In the genomic region with DNA sequence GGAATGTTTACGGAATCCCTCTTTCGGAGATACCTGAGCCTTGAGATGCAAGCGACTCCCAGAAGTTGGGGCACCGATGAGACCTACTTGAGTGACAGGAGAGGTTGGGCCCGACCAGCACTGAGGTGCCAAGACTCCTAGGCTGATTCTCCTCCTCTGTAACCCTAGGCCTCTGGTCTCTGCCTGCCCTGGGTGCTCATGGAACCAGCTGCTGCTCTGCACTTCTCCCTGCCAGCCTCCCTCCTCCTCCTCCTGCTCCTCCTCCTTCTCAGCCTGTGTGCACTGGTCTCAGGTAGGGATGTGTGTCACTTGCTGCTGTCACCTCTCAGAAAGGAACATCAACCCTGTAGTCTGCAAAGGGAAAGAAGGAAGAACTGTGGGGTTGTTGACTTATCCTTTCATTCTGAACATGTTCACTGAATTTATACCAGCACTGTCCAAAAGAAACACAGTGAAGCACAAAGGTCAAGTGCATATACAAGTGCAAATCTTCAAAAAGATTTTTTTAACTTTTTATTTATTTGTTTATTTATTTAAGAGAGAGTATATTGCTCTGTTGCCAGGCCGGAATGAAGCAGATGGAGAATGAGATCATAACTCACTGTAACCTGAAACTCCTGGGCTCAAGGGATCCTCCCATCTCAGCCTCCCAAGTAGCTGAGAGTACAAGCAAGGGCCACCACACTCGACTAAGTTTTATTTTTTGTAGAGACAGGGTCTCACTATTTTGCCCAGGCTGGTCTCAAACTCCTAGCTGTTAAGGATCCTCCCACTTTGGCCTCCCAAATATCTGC, we compare ENCODE assay signal across 8 cellular contexts. TPM values are rescaled to one million over a fixed set of nuclear protein-coding genes. Genes with fewer than 3 reads are reported as not detected.
A peak's percentile ranks its signal among the peaks of the same experiment; 100 is the strongest.
DNase-seq lines count a peak whose midpoint lies in the region; ATAC-seq and TF ChIP-seq lines count a peak whose summit lies in the region.

No MANE protein-coding gene starts in this region.

- CTCF ChIA-PET in PC-9 (lab: Charles Lee), result interaction anchor here (0.9 kb wide), 1 partner anchor 42 kb away, joined by 3 read pairs; no protein-coding TSS in a partner anchor

- H2BK5ac ChIP-seq in H9 (ENCODE audit: insufficient read length, low read length), result no peak overlapping the region

- peak overlapping the region in 2 of 3 experiments; percentile 94 to 98; a peak in 4 of 7 replicates for H3K27ac Mint-ChIP-seq in H9

- H2BK12ac ChIP-seq in H9 (ENCODE audit: insufficient read length, low read depth, low read length), result no peak overlapping the region

- peak overlapping the region; percentile 66 to 84 (median 72) for H3K4me3 ChIP-seq in BLaER1 treated with 17β-estradiol and CSF1 and Interleukin-3, amounts not matched to agents 10 nM and 100 nM
- H3K4me3 ChIP-seq in PC-9 (peak overlapping the region; percentile 65), right lobe of liver (peak overlapping the region; percentile 51 to 63 (median 62)), subcutaneous abdominal adipose tissue (ENCODE audit: low read depth in 1 of 5, low read length in 5 of 5) (peak overlapping the region; percentile 74 to 91 (median 82))

- 0 out of 2 replicates have a peak overlapping the region, but pooled peaks have one; percentile 30 for H3K14ac ChIP-seq in H9 (ENCODE audit: insufficient read depth, low read length)

- no peaks in the 10 kb centered on the region for H3K27me3 Mint-ChIP-seq in H9 (ENCODE audit: low read depth)

- no peaks in the 10 kb centered on the region for H3K9me3 ChIP-seq in BLaER1 treated with 17β-estradiol and CSF1 and Interleukin-3, amounts not matched to agents 10 nM and 100 nM (replicated peaks in 1 of 11)
- no peaks in the 10 kb centered on the region for H3K9me3 ChIP-seq in H9 (ENCODE audit: control insufficient read depth, low read depth, low read length)
- no peaks in the 10 kb centered on the region for H3K9me3 ChIP-seq in PC-9 (ENCODE audit: insufficient read depth, low read depth)
- no peaks in the 10 kb centered on the region for H3K9me3 ChIP-seq in right lobe of liver
- H3K9me3 ChIP-seq in subcutaneous abdominal adipose tissue (ENCODE audit: control insufficient read depth in 5 of 5, low read length in 5 of 5), result no peaks in the 10 kb centered on the region

- no peak overlapping the region for H4K5ac ChIP-seq in H9 (ENCODE audit: insufficient read length, low read depth, low read length)

- peak; percentile 51 for DNase-seq in H9
- DNase-seq in PC-9, result peak; percentile 28 to 55
- DNase-seq in cerebellar cortex (ENCODE audit: low spot score), result peak; percentile 65
- no peak for DNase-seq in right lobe of liver
- no peak for DNase-seq in NCI-H187 treated with DMSO at 0.1 percent for 48 hours (lab: John Stamatoyannopoulos, UW)

- H3K4me1 Mint-ChIP-seq in H9, result peaks cover 34 to 37% of the 10 kb centered on the region in 2 experiments

- peaks cover 23 to 51% (median 36%) of the 10 kb centered on the region in 10 experiments for H3K4me1 ChIP-seq in BLaER1 treated with 17β-estradiol and CSF1 and Interleukin-3, amounts not matched to agents 10 nM and 100 nM
- peaks cover 5% of the 10 kb centered on the region; the same call in 1 of the 2 replicates for H3K4me1 ChIP-seq in H9 (ENCODE audit: insufficient read depth, low read length)
- H3K4me1 ChIP-seq in PC-9 (replicated peaks; ENCODE audit: insufficient read depth), result peaks cover 19% of the 10 kb centered on the region
- H3K4me1 ChIP-seq in right lobe of liver, result peaks cover 0 to 3% (median 0%) of the 10 kb centered on the region in 4 donors
- peaks cover 2 to 19% (median 9%) of the 10 kb centered on the region in 5 donors for H3K4me1 ChIP-seq in subcutaneous abdominal adipose tissue (ENCODE audit: control insufficient read depth in 5 of 5, insufficient read depth in 5 of 5, low read length in 5 of 5)

- peaks cover 5% of the 10 kb centered on the region for H3K23me2 ChIP-seq in H9 (ENCODE audit: insufficient read length, low read depth, low read length, poor library complexity, severe bottlenecking)

- ATAC-seq in right lobe of liver (peak; percentile 57 to 66 (median 59)), HG03342 (IDR thresholded peaks at IDR 0.05; ENCODE audit: unreplicated experiment) (no peak)

- TF ChIP-seq POLR2A in right lobe of liver (IDR thresholded peaks at IDR 0.05), result no peak

- H3K23ac ChIP-seq in H9 (ENCODE audit: insufficient read length, low read depth, low read length), result no peak overlapping the region

- no peaks in the 10 kb centered on the region for H3K79me1 ChIP-seq in H9 (ENCODE audit: insufficient read depth, low read depth, low read length, poor library complexity, severe bottlenecking)

- no peak overlapping the region for H3K4ac ChIP-seq in H9 (ENCODE audit: low read depth, low read length)

- H3K27ac ChIP-seq in BLaER1 treated with 17β-estradiol and CSF1 and Interleukin-3, amounts not matched to agents 10 nM and 100 nM, result peak overlapping the region; percentile 49 to 83 (median 74); a peak in 21 of 22 replicates
- no peak overlapping the region for H3K27ac ChIP-seq in H9 (ENCODE audit: insufficient read length, low read depth, low read length)
- H3K27ac ChIP-seq in PC-9, result peak overlapping the region; percentile 59
- peak overlapping the region; percentile 32 to 70 (median 47) for H3K27ac ChIP-seq in right lobe of liver
- H3K27ac ChIP-seq in subcutaneous abdominal adipose tissue (ENCODE audit: low read depth, low read length), result peak overlapping the region; percentile 68

- H4K20me1 ChIP-seq in BLaER1 treated with 17β-estradiol and CSF1 and Interleukin-3, amounts not matched to agents 10 nM and 100 nM, result no peaks in the 10 kb centered on the region
- H4K20me1 ChIP-seq in H9 (ENCODE audit: control insufficient read depth, insufficient read depth, insufficient read length), result no peaks in the 10 kb centered on the region
- no peaks in the 10 kb centered on the region for H4K20me1 ChIP-seq in PC-9 (ENCODE audit: insufficient read depth)

- no CpG with 5 or more reads among the region's 7 CpGs for WGBS in H9 (ENCODE audit: extremely low coverage, insufficient read length, low lambda C conversion rate)
- WGBS in right lobe of liver (ENCODE audit: insufficient coverage, low coverage, low lambda C conversion rate, missing lambda C conversion rate), result 14% methylated on average over 6 of the region's 7 CpGs

- no peak overlapping the region for H3T11ph ChIP-seq in H9 (ENCODE audit: low read length)

- H3F3A ChIP-seq in PC-9 (ENCODE audit: insufficient read depth, low read depth), result peaks cover 7% of the 10 kb centered on the region; the same call in 1 of the 2 replicates

- no peaks in the 10 kb centered on the region for H3K27me3 ChIP-seq in BLaER1 treated with 17β-estradiol and CSF1 and Interleukin-3, amounts not matched to agents 10 nM and 100 nM
- H3K27me3 ChIP-seq in H9 (ENCODE audit: insufficient read depth, low read length) (no peaks in the 10 kb centered on the region), PC-9 (ENCODE audit: insufficient read depth, low read depth) (no peaks in the 10 kb centered on the region), right lobe of liver (no peaks in the 10 kb centered on the region), subcutaneous abdominal adipose tissue (ENCODE audit: control insufficient read depth in 5 of 5, insufficient read depth in 4 of 5, low read length in 5 of 5) (no peaks in the 10 kb centered on the region)

- no peak overlapping the region for H4K91ac ChIP-seq in H9 (ENCODE audit: insufficient read length, low read depth, low read length)

- no peak overlapping the region for H2BK20ac ChIP-seq in H9 (ENCODE audit: low read depth, low read length, poor library complexity, severe bottlenecking)

- POLR2A ChIA-PET in PC-9 (lab: Charles Lee; ENCODE audit: unreplicated experiment), result interaction anchor here (0.6 kb wide), 1 partner anchor 759 kb away, joined by 5 read pairs; no protein-coding TSS in a partner anchor

- TSS peak; percentile 35 for BruUV-seq in PC-9 (replicated peaks; lab: Mats Ljungman, UMichigan)

- peak overlapping the region; percentile 94 to 96 for H3K4me3 Mint-ChIP-seq in H9

- peaks cover 0 to 23% (median 12%) of the 10 kb centered on the region in 11 experiments; a peak in 13 of 22 replicates for H3K36me3 ChIP-seq in BLaER1 treated with 17β-estradiol and CSF1 and Interleukin-3, amounts not matched to agents 10 nM and 100 nM
- H3K36me3 ChIP-seq in PC-9 (ENCODE audit: low read depth) (no peaks in the 10 kb centered on the region), right lobe of liver (no peaks in the 10 kb centered on the region), subcutaneous abdominal adipose tissue (ENCODE audit: control insufficient read depth in 5 of 5, insufficient read depth in 5 of 5, low read length in 5 of 5) (peaks cover 0 to 10% (median 0%) of the 10 kb centered on the region in 5 donors)

- TF ChIP-seq CTCF in H9 (conservative IDR thresholded peaks at IDR 0.05), result no peak
- TF ChIP-seq CTCF in PC-9 (conservative IDR thresholded peaks at IDR 0.05), result no peak
- TF ChIP-seq CTCF in right lobe of liver (IDR thresholded peaks at IDR 0.05), result no peak

- H2BK120ac ChIP-seq in H9 (ENCODE audit: low read depth, low read length, poor library complexity, severe bottlenecking), result no peak overlapping the region

- no peak overlapping the region for H3K56ac ChIP-seq in H9 (ENCODE audit: insufficient read length, low read depth, low read length)

- H3K79me2 ChIP-seq in H9 (ENCODE audit: insufficient read depth, low read length) (no peaks in the 10 kb centered on the region), PC-9 (ENCODE audit: low read depth) (no peaks in the 10 kb centered on the region)

- intact Hi-C loops in PC-9 (cut with micrococcal nuclease; ENCODE audit: unreplicated experiment) (no loop called here), right lobe of liver (cut with DNase I) (no loop called here)

- H3K9me2 ChIP-seq in PC-9 (ENCODE audit: insufficient read depth), result no peaks in the 10 kb centered on the region

- no peak overlapping the region for H4K8ac ChIP-seq in H9 (replicated peaks; ENCODE audit: insufficient read length, low read depth, low read length)

- H3K4me2 ChIP-seq in BLaER1 treated with 17β-estradiol and CSF1 and Interleukin-3, amounts not matched to agents 10 nM and 100 nM, result peak overlapping the region; percentile 79 to 98 (median 95)
- H3K4me2 ChIP-seq in H9 (ENCODE audit: insufficient read depth, insufficient read length, low read length) (peak overlapping the region; percentile 82), PC-9 (peak overlapping the region; percentile 75)

- H3K9ac ChIP-seq in BLaER1 treated with 17β-estradiol and CSF1 and Interleukin-3, amounts not matched to agents 10 nM and 100 nM, result peak overlapping the region; percentile 75 to 85 (median 82)
- H3K9ac ChIP-seq in H9 (ENCODE audit: extremely low read depth, insufficient read length, low read length) (peak overlapping the region; percentile 81), subcutaneous abdominal adipose tissue (ENCODE audit: low read length in 5 of 5) (peak overlapping the region; percentile 33 to 82 (median 78))

- H2AFZ ChIP-seq in H9 (ENCODE audit: low read length) (no peak overlapping the region), PC-9 (peak overlapping the region; percentile 91)

- no peak overlapping the region for H2BK15ac ChIP-seq in H9 (ENCODE audit: low read depth, low read length)

- H3K9me3 Mint-ChIP-seq in H9, result no peaks in the 10 kb centered on the region; a peak in 1 of 5 replicates

- H3K18ac ChIP-seq in H9 (ENCODE audit: insufficient read length, low read depth, low read length), result no peak overlapping the region

- peaks cover 8 to 18% (median 9%) of the 10 kb centered on the region in 3 experiments; a peak in 6 of 7 replicates for H3K36me3 Mint-ChIP-seq in H9 (ENCODE audit: insufficient read depth in 1 of 3, low read depth in 3 of 3)

- no peak overlapping the region for H2AK5ac ChIP-seq in H9 (ENCODE audit: insufficient read length, low read length)

RNA-seq across cellular contexts. Expression of a gene that starts 0.9 kb away (rescaled TPM):
- total RNA-seq in H9 (2021), result 14.4 and 17.4 TPM in 2 replicates
- total RNA-seq in PC-9 (2021), result 20.7 and 23.4 TPM in 2 replicates
- 1 to 10 TPM; 1.9 to 5.3 (median 3.7) TPM for total RNA-seq in right lobe of liver

RNA-seq across cellular contexts. Expression of a gene that starts 18.3 kb away (rescaled TPM):
- 2.5 and 3.1 TPM in 2 replicates for total RNA-seq in H9 (2021)
- 28.3 and 30.4 TPM in 2 replicates for total RNA-seq in PC-9 (2021)
- total RNA-seq in right lobe of liver, result 10 to 100 TPM in 4 of 6 experiments, 1 to 10 TPM in 2; 9.0 to 15.9 (median 10.6) TPM

RNA-seq across cellular contexts. Expression of a gene that starts 18.8 kb away (rescaled TPM):
- total RNA-seq in H9 (2021), result 3.3 and 4.0 TPM in 2 replicates
- total RNA-seq in PC-9 (2021), result 28.7 and 32.9 TPM in 2 replicates
- 10 to 100 TPM in 5 of 6 experiments, 1 to 10 TPM in 1; 7.7 to 21.6 (median 15.4) TPM for total RNA-seq in right lobe of liver

RNA-seq across cellular contexts. Expression of a gene that starts 56.5 kb away (rescaled TPM):
- 1.9 and 2.0 TPM in 2 replicates for total RNA-seq in H9 (2021)
- 26.2 and 29.8 TPM in 2 replicates for total RNA-seq in PC-9 (2021)
- 10 to 100 TPM in 3 of 6 experiments, 1 to 10 TPM in 3; 5.2 to 13.8 (median 9.1) TPM for total RNA-seq in right lobe of liver

Comparison
In these comparisons a context has a peak if more than half of its experiments do, and no peak if none do; other contexts are left out.
1. DNase-seq: peak in H9 (single experiment), PC-9 (2 of 2) and cerebellar cortex (single experiment); none in right lobe of liver (0 of 3) and NCI-H187 treated with DMSO at 0.1 percent for 48 hours (single experiment).
2. Peak in every context shown above with its lines, with median percentiles within 50 percentile points of each other: H3K4me2 ChIP-seq, H3K4me3 ChIP-seq and H3K9ac ChIP-seq.